10 cellular contexts compared by ENCODE assay signal in the genomic region with DNA sequence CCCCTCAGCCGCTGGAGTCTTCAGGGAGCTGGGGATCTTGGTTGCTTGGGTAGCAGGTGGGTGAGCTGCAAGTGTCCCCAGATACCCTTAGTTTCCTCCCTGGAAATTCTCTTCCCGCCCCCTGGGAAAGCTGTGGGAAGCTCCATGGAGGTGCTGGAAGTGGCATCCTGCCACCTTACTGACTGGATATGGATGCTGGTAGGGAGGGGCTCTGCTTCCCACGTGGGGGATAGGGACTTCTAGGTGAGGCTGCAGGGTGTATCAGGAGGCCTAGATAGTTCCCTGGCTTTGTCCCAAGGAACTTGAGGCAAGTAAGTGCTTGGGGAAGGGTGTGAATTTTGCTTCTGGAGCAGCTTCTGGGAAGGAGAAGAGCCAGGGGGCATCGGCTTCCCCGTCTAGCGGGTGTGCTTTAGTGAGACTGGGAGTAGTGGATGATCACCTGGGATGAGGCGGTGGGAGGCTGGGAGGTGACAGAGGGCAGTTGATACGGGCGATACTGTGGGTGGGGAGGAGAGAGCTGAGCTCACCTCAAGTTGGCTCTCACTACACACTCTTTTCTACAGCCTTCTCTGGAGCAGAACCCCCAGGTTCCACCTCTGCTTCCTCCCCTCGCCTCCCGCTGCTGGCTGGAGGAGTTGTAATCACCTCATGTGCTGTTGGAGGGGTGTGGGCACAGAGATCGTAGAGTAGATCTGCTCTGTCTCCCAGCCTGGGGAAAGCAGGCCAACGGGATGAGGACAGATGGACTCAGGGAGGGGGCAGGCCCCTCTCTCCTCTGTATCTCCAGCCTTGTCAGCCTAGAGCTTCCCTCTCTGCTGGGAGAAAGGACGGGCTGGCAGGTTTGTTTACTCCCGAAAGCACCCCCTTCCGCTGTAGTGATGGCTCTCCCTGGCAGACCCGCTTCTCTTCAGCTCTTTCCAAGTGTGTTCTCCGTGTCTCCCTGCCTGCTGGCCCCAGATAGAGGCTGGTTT. TPM values are rescaled to one million over a fixed set of nuclear protein-coding genes. Genes with fewer than 3 reads are reported as not detected.
DNase-seq lines count a peak whose midpoint lies in the region; ATAC-seq and TF ChIP-seq lines count a peak whose summit lies in the region.
"Had no signal": no experiment of that assay in that cellular context is flagged by ENCODE, and none has a peak within 500 bp of the region (broad histone marks: within the 10 kb centered on the region; RNA-seq: fewer than 3 reads in every experiment).

No MANE protein-coding gene starts in this region.

- H3K27ac ChIP-seq in ascending aorta (no peak overlapping the region), mesendoderm (ENCODE audit: low read depth, low read length) (no peak overlapping the region)
- H3K27ac ChIP-seq: SJSA1 had no signal

- peak overlapping the region in 1 of 2 donors; percentile 69 for H3K4me3 Mint-ChIP-seq in stimulated activated naive CD8-positive, alpha-beta T cell treated with anti-CD3 and anti-CD28 coated beads, Interleukin-15, amount 100 ng/mL, for 72 hours
- no peak overlapping the region for H3K4me3 Mint-ChIP-seq in activated CD4-positive, alpha-beta memory T cell treated with anti-CD3 and anti-CD28 coated beads, Interleukin-2, amount 10 ng/mL, durations not matched to agents 7 days and 5 days

- peak overlapping the region; percentile 18 for H3K56ac ChIP-seq in mesendoderm (ENCODE audit: low read length)

- no peaks in the 10 kb centered on the region for H3K9me3 Mint-ChIP-seq in stimulated activated naive CD8-positive, alpha-beta T cell treated with anti-CD3 and anti-CD28 coated beads, Interleukin-15, amount 100 ng/mL, for 72 hours
- H3K9me3 Mint-ChIP-seq in activated CD4-positive, alpha-beta memory T cell treated with anti-CD3 and anti-CD28 coated beads, Interleukin-2, amount 10 ng/mL, durations not matched to agents 7 days and 5 days = no peaks in the 10 kb centered on the region

- H3K27ac Mint-ChIP-seq in stimulated activated naive CD8-positive, alpha-beta T cell treated with anti-CD3 and anti-CD28 coated beads, Interleukin-15, amount 100 ng/mL, for 72 hours = peak overlapping the region in 1 of 2 donors; percentile 82
- no peak overlapping the region for H3K27ac Mint-ChIP-seq in activated CD4-positive, alpha-beta memory T cell treated with anti-CD3 and anti-CD28 coated beads, Interleukin-2, amount 10 ng/mL, durations not matched to agents 7 days and 5 days

- no peak overlapping the region for H3K4me2 ChIP-seq in mesendoderm (ENCODE audit: low read length)

- no peak for TF ChIP-seq CTCF in ascending aorta (IDR thresholded peaks at IDR 0.05)

- no peaks in the 10 kb centered on the region for H3K9me3 ChIP-seq in ascending aorta
- H3K9me3 ChIP-seq: SJSA1 had no signal

- H3K18ac ChIP-seq in mesendoderm (ENCODE audit: low read length) = no peak overlapping the region

- no peak overlapping the region for H3K23ac ChIP-seq in mesendoderm (ENCODE audit: low read length)

- H3K27me3 ChIP-seq in ascending aorta (no peaks in the 10 kb centered on the region), mesendoderm (ENCODE audit: insufficient read depth, low read length, poor library complexity) (no peaks in the 10 kb centered on the region)
- H3K27me3 ChIP-seq: SJSA1 had no signal

- H3K36me3 ChIP-seq in ascending aorta = no peaks in the 10 kb centered on the region
- no peaks in the 10 kb centered on the region for H3K36me3 ChIP-seq in mesendoderm (ENCODE audit: control insufficient read depth, insufficient read depth, low read length)
- H3K36me3 ChIP-seq: SJSA1 had no signal

- POLR2A ChIA-PET in activated CD4-positive, alpha-beta memory T cell treated with anti-CD3 and anti-CD28 coated beads, Interleukin-2, amount 10 ng/mL, durations not matched to agents 7 days and 5 days (lab: Charles Lee) = interaction anchor here (1.6 to 2.3 kb wide), 2 partner anchors 18 to 195 kb away, joined by 4 to 5 read pairs; no protein-coding TSS in a partner anchor

- H2BK15ac ChIP-seq in mesendoderm (replicated peaks; ENCODE audit: low read depth) = no peak overlapping the region

- no peak overlapping the region for H4K8ac ChIP-seq in mesendoderm (ENCODE audit: low read depth, low read length)

- H2BK120ac ChIP-seq in mesendoderm (ENCODE audit: low read depth, low read length) = no peak overlapping the region

- H4K5ac ChIP-seq in mesendoderm (ENCODE audit: low read length) = no peak overlapping the region

- no peak overlapping the region for H2AK5ac ChIP-seq in mesendoderm (ENCODE audit: low read length)

- H3K36me3 Mint-ChIP-seq in activated CD4-positive, alpha-beta memory T cell treated with anti-CD3 and anti-CD28 coated beads, Interleukin-2, amount 10 ng/mL, durations not matched to agents 7 days and 5 days (ENCODE audit: low read depth) = peaks cover 6% of the 10 kb centered on the region

- no peak overlapping the region for H3K4ac ChIP-seq in mesendoderm (ENCODE audit: low read depth, low read length)

- peaks cover 30% of the 10 kb centered on the region for H3K79me1 ChIP-seq in mesendoderm (ENCODE audit: low read length)

- intact Hi-C loops in ascending aorta (cut with DNase I) = loop anchor here (5.0 kb wide), 1 partner anchor 118 kb away; no protein-coding TSS in a partner anchor

- no peak for ATAC-seq in stimulated activated naive CD8-positive, alpha-beta T cell treated with anti-CD3 and anti-CD28 coated beads, Interleukin-15, Interleukin-2, amounts not matched to agents 100 U/mL and 50 U/mL, for 24 hours
- ATAC-seq in stimulated activated naive CD8-positive, alpha-beta T cell treated with anti-CD3 and anti-CD28 coated beads, Interleukin-15, amount 100 ng/mL, for 72 hours = no peak
- ATAC-seq in GM19463 (IDR thresholded peaks at IDR 0.05; ENCODE audit: unreplicated experiment) = no peak

- peaks cover 25% of the 10 kb centered on the region for H3K79me2 ChIP-seq in mesendoderm (ENCODE audit: control insufficient read depth, insufficient read depth, low read length)

- peak overlapping the region; percentile 15 for H3K9ac ChIP-seq in mesendoderm (ENCODE audit: low read length)

- CTCF ChIA-PET in activated CD4-positive, alpha-beta memory T cell treated with anti-CD3 and anti-CD28 coated beads, Interleukin-2, amount 10 ng/mL, durations not matched to agents 7 days and 5 days (lab: Charles Lee) = interaction anchor here (0.7 to 1.2 kb wide), 2 partner anchors 28 to 116 kb away, joined by 3 read pairs; no protein-coding TSS in a partner anchor

- peaks cover 89% of the 10 kb centered on the region for H3K4me1 Mint-ChIP-seq in stimulated activated naive CD8-positive, alpha-beta T cell treated with anti-CD3 and anti-CD28 coated beads, Interleukin-15, amount 100 ng/mL, for 72 hours
- H3K4me1 Mint-ChIP-seq in activated CD4-positive, alpha-beta memory T cell treated with anti-CD3 and anti-CD28 coated beads, Interleukin-2, amount 10 ng/mL, durations not matched to agents 7 days and 5 days = peaks cover 23% of the 10 kb centered on the region

- peaks cover 0 to 21% of the 10 kb centered on the region in 2 donors for H3K4me1 ChIP-seq in ascending aorta
- peaks cover 38% of the 10 kb centered on the region for H3K4me1 ChIP-seq in mesendoderm (ENCODE audit: control insufficient read depth, low read depth, low read length)

- no peaks in the 10 kb centered on the region for H3K27me3 Mint-ChIP-seq in stimulated activated naive CD8-positive, alpha-beta T cell treated with anti-CD3 and anti-CD28 coated beads, Interleukin-15, amount 100 ng/mL, for 72 hours
- peaks cover 2% of the 10 kb centered on the region for H3K27me3 Mint-ChIP-seq in activated CD4-positive, alpha-beta memory T cell treated with anti-CD3 and anti-CD28 coated beads, Interleukin-2, amount 10 ng/mL, durations not matched to agents 7 days and 5 days

- no CpG with 5 or more reads among the region's 18 CpGs for WGBS in mesendoderm (ENCODE audit: extremely low coverage, insufficient coverage, low lambda C conversion rate)

- peak; percentile 1 for DNase-seq in stimulated activated naive CD8-positive, alpha-beta T cell treated with anti-CD3 and anti-CD28 coated beads, Interleukin-15, Interleukin-2, amounts not matched to agents 100 U/mL and 50 U/mL, for 24 hours
- no peak for DNase-seq in stimulated activated naive CD8-positive, alpha-beta T cell treated with anti-CD3 and anti-CD28 coated beads, Interleukin-15, amount 100 ng/mL, for 72 hours
- peak in 1 of 2 donors; percentile 31 for DNase-seq in ascending aorta (ENCODE audit: low spot score in 2 of 2)
- DNase-seq in mesendoderm = no peak
- DNase-seq in GOT3 (lab: John Stamatoyannopoulos, UW) = no peak
- DNase-seq in activated CD4-positive, alpha-beta memory T cell treated with anti-CD3 and anti-CD28 coated beads, Interleukin-2, amount 10 ng/mL, durations not matched to agents 7 days and 5 days = no peak
- no peak for DNase-seq in NCI-H510A (lab: John Stamatoyannopoulos, UW)
- DNase-seq: NCI-H2081 treated with DMSO at 0.1 percent for 48 hours had no signal

- H2BK5ac ChIP-seq in mesendoderm (ENCODE audit: low read length) = no peak overlapping the region

- H3K4me3 ChIP-seq in ascending aorta (peak overlapping the region; percentile 59 to 69), mesendoderm (ENCODE audit: low read length) (no peak overlapping the region)
- H3K4me3 ChIP-seq: SJSA1 had no signal

RNA-seq across cellular contexts. Expression of a gene that starts 19.8 kb away (rescaled TPM):
- total RNA-seq in ascending aorta = 22.7 TPM
- 7.5 TPM for polyA plus RNA-seq in mesendoderm (2013, experiment 1 of 2)
- 6.9 TPM for polyA plus RNA-seq in mesendoderm (2013, experiment 2 of 2)
- total RNA-seq in activated CD4-positive, alpha-beta memory T cell treated with anti-CD3 and anti-CD28 coated beads, Interleukin-2, amount 10 ng/mL, durations not matched to agents 7 days and 5 days = 10 to 100 TPM; 10.1 to 10.7 TPM
